ENCODE assay signal across 2 cellular contexts in the genomic region with DNA sequence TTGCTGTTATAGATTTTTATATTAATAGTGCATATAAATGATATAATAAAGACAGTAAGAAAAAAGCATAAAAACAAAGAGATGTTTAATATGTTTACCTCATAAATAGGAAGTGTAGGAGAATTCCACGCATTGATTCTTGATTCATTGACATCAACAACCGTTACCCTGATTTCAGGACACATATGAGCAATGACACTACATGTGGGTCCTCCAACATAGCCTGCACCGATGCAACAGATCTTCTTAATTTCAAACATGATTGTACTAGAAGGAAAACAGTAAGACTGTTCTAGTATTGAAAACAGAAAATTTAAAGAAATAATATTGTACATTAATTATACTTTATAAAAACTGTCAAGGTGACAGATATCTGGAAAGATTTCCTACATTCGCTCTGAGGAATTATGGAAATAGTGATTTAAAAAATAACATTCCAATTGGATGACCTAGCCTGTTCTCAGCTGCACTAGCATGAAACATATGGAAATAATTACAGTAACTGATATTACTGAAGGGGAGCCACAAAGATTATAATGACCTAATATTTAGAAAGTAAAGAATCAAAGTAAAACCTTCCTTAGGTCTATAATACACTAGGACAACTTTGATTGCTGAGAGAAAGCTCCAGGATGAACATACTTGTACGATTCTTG.
TF ChIP-seq lines count a peak whose summit lies in the region.

No MANE protein-coding gene starts in this region.

TF ChIP-seq in A549, 52 proteins besides CTCF, POLR2A, EP300 and RAD21 (continued from another document):
- TF ChIP-seq MAZ (IDR thresholded peaks at IDR 0.05; ENCODE audit: borderline replicate concordance, low read depth, low read length) (no peak), FOSL2 (IDR thresholded peaks at IDR 0.05) (no peak), FOSL2 (CRISPR knock-in tag; IDR thresholded peaks at IDR 0.05) (0 out of 2 replicates have a peak, but pooled peaks have one; percentile 7)
TF ChIP-seq in A549: peak in this region for 1.

TF ChIP-seq in GM12878, 131 proteins besides CTCF, POLR2A, EP300 and RAD21:
- TF ChIP-seq, protein P1, sequence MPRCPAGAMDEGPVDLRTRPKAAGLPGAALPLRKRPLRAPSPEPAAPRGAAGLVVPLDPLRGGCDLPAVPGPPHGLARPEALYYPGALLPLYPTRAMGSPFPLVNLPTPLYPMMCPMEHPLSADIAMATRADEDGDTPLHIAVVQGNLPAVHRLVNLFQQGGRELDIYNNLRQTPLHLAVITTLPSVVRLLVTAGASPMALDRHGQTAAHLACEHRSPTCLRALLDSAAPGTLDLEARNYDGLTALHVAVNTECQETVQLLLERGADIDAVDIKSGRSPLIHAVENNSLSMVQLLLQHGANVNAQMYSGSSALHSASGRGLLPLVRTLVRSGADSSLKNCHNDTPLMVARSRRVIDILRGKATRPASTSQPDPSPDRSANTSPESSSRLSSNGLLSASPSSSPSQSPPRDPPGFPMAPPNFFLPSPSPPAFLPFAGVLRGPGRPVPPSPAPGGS (IDR thresholded peaks at IDR 0.05; ENCODE audit: borderline replicate concordance, insufficient read depth, low read depth, low read length, poor library complexity, severe bottlenecking), result no peak
- TF ChIP-seq, protein P2, sequence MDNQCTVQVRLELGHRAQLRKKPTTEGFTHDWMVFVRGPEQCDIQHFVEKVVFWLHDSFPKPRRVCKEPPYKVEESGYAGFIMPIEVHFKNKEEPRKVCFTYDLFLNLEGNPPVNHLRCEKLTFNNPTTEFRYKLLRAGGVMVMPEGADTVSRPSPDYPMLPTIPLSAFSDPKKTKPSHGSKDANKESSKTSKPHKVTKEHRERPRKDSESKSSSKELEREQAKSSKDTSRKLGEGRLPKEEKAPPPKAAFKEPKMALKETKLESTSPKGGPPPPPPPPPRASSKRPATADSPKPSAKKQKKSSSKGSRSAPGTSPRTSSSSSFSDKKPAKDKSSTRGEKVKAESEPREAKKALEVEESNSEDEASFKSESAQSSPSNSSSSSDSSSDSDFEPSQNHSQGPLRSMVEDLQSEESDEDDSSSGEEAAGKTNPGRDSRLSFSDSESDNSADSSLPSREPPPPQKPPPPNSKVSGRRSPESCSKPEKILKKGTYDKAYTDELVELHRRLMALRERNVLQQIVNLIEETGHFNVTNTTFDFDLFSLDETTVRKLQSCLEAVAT (IDR thresholded peaks at IDR 0.05), result no peak
- TF ChIP-seq MYB (IDR thresholded peaks at IDR 0.05; ENCODE audit: borderline replicate concordance, low read depth, low read length) (no peak), MXI1 (IDR thresholded peaks at IDR 0.05; ENCODE audit: low read depth, low read length) (no peak), SUPT20H (IDR thresholded peaks at IDR 0.05; ENCODE audit: borderline replicate concordance, control insufficient read depth, low read depth, low read length) (no peak), KLF5 (IDR thresholded peaks at IDR 0.05; ENCODE audit: partially characterized antibody) (no peak), SREBF2 (IDR thresholded peaks at IDR 0.05; ENCODE audit: low read length) (no peak), BRCA1 (IDR thresholded peaks at IDR 0.05; ENCODE audit: low read depth, low read length) (no peak), IKZF2 (IDR thresholded peaks at IDR 0.05) (no peak), STAT3 (IDR thresholded peaks at IDR 0.05; ENCODE audit: low read depth, low read length) (no peak), CEBPB (IDR thresholded peaks at IDR 0.05; ENCODE audit: borderline replicate concordance in 1 of 2, low read depth in 2 of 2, low read length in 2 of 2) (no peak), POLR2AphosphoS2 (IDR thresholded peaks at IDR 0.05; ENCODE audit: low read depth, low read length) (no peak), NFYA (IDR thresholded peaks at IDR 0.05; ENCODE audit: borderline replicate concordance, low read depth, low read length) (no peak)
- TF ChIP-seq, protein P3, sequence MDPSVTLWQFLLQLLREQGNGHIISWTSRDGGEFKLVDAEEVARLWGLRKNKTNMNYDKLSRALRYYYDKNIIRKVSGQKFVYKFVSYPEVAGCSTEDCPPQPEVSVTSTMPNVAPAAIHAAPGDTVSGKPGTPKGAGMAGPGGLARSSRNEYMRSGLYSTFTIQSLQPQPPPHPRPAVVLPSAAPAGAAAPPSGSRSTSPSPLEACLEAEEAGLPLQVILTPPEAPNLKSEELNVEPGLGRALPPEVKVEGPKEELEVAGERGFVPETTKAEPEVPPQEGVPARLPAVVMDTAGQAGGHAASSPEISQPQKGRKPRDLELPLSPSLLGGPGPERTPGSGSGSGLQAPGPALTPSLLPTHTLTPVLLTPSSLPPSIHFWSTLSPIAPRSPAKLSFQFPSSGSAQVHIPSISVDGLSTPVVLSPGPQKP (IDR thresholded peaks at IDR 0.05; ENCODE audit: low read depth, low read length), result no peak
- TF ChIP-seq, protein P4, sequence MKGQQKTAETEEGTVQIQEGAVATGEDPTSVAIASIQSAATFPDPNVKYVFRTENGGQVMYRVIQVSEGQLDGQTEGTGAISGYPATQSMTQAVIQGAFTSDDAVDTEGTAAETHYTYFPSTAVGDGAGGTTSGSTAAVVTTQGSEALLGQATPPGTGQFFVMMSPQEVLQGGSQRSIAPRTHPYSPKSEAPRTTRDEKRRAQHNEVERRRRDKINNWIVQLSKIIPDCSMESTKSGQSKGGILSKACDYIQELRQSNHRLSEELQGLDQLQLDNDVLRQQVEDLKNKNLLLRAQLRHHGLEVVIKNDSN (IDR thresholded peaks at IDR 0.05; ENCODE audit: borderline replicate concordance, extremely low read length, insufficient read depth, low read depth, low read length), result no peak
- TF ChIP-seq, protein P5, sequence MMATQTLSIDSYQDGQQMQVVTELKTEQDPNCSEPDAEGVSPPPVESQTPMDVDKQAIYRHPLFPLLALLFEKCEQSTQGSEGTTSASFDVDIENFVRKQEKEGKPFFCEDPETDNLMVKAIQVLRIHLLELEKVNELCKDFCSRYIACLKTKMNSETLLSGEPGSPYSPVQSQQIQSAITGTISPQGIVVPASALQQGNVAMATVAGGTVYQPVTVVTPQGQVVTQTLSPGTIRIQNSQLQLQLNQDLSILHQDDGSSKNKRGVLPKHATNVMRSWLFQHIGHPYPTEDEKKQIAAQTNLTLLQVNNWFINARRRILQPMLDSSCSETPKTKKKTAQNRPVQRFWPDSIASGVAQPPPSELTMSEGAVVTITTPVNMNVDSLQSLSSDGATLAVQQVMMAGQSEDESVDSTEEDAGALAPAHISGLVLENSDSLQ (IDR thresholded peaks at IDR 0.05), result no peak
